9 cellular contexts compared by ENCODE assay signal in genomic region chr1:6645022-6645421, GRCh38.
"Had no signal": no experiment of that assay in that cellular context is flagged by ENCODE, and none has a peak within 500 bp of the region (broad histone marks: within the 10 kb centered on the region; RNA-seq: fewer than 3 reads in every experiment).

No MANE protein-coding gene starts in this region.

- H3K9ac ChIP-seq: GM23248 had no signal

- H2AFZ ChIP-seq: GM23248 had no signal

- ATAC-seq: HCT116 had no signal

- H3K27ac Mint-ChIP-seq: HFFc6, IgD-negative memory B cell had no signal

- H3K4me3 Mint-ChIP-seq: HFFc6 had no signal

- H3K9me3 Mint-ChIP-seq: HFFc6, IgD-negative memory B cell had no signal

- FAIRE-seq: HepG2 had no signal

- H3K27me3 Mint-ChIP-seq: IgD-negative memory B cell had no signal

- DNase-seq: GM23248, GOT3, H7, HFFc6 had no signal

- H3K27ac ChIP-seq: GM23248, HL-60 had no signal

- H3K9me3 ChIP-seq: HAP-1 had no signal

- H3K4me3 ChIP-seq: GM23248, HAP-1 had no signal

- H3K4me1 ChIP-seq: HAP-1 had no signal
